ENCODE assay signal across 29 cellular contexts in genomic region chr1:212650228-212650627, GRCh38. TPM values are rescaled to one million over a fixed set of nuclear protein-coding genes. Genes with fewer than 3 reads are reported as not detected.
A peak's percentile ranks its signal among the peaks of the same experiment; 100 is the strongest.
DNase-seq lines count a peak whose midpoint lies in the region; FAIRE-seq and TF ChIP-seq lines count a peak whose summit lies in the region.
"Had no signal": no experiment of that assay in that cellular context is flagged by ENCODE, and none has a peak within 500 bp of the region (broad histone marks: within the 10 kb centered on the region; RNA-seq: fewer than 3 reads in every experiment).

No MANE protein-coding gene starts in this region.

- no peak overlapping the region for H3K4me3 ChIP-seq in right atrium auricular region
- H3K4me3 ChIP-seq in bronchial epithelial cell (ENCODE audit: low read depth, low read length): no peak overlapping the region
- no peak overlapping the region for H3K4me3 ChIP-seq in sigmoid colon
- H3K4me3 ChIP-seq: left ventricle myocardium inferior, SK-N-MC, testis had no signal

- no peak overlapping the region for H3K27ac ChIP-seq in right atrium auricular region
- no peak overlapping the region for H3K27ac ChIP-seq in sigmoid colon
- H3K27ac ChIP-seq: left ventricle myocardium inferior, SK-N-MC, testis had no signal

- TF ChIP-seq CTCF in right atrium auricular region (IDR thresholded peaks at IDR 0.05) (no peak), bronchial epithelial cell (IDR thresholded peaks at IDR 0.05; ENCODE audit: insufficient read depth, low read length, severe bottlenecking) (no peak), sigmoid colon (IDR thresholded peaks at IDR 0.05) (no peak)

- no peak for TF ChIP-seq EP300 in sigmoid colon (IDR thresholded peaks at IDR 0.05)

- H3K36me3 ChIP-seq in right atrium auricular region (no peaks in the 10 kb centered on the region), bronchial epithelial cell (ENCODE audit: control insufficient read depth, insufficient read depth, low read length) (no peaks in the 10 kb centered on the region), sigmoid colon (no peaks in the 10 kb centered on the region)
- H3K36me3 ChIP-seq: left ventricle myocardium inferior had no signal

- 17 to 51% methylated on average over 3 of the region's 3 CpGs for WGBS in sigmoid colon, 2 donors

- intact Hi-C loops in cardiac septum (cut with DNase I): no loop called here
- intact Hi-C loops in sigmoid colon (cut with DNase I): no loop called here

- H3K4me1 ChIP-seq in right atrium auricular region (no peaks in the 10 kb centered on the region), sigmoid colon (no peaks in the 10 kb centered on the region)
- H3K4me1 ChIP-seq: testis had no signal

- DNase-seq in right atrium auricular region (ENCODE audit: low spot score): peak; percentile 26
- DNase-seq in cardiac septum (ENCODE audit: low spot score): no peak
- DNase-seq in NCI-H69 (lab: John Stamatoyannopoulos, UW): peak; percentile 95
- DNase-seq in bronchial epithelial cell (ENCODE audit: low read depth): peak; percentile 36
- no peak for DNase-seq in sigmoid colon
- DNase-seq in Kasumi-1 (lab: John Stamatoyannopoulos, UW): no peak
- no peak for DNase-seq in GOT3 (lab: John Stamatoyannopoulos, UW)
- DNase-seq: activated CD4-positive, alpha-beta T cell treated with anti-CD3 and anti-CD28 coated beads, Interleukin-2, amount 50 U/mL, for 48 hours; activated CD4-positive, CD25-positive, alpha-beta regulatory T cell; activated gamma-delta T cell treated with Interleukin-2 at 50 U/mL for 16 hours; activated T-cell treated with anti-CD3 and anti-CD28 coated beads, Interleukin-2, amount 50 U/mL, for 48 hours; CD4-positive, alpha-beta T cell; central memory CD4-positive, alpha-beta T cell; effector memory CD8-positive, alpha-beta T cell; erythroblast; foreskin fibroblast; H9; left ventricle myocardium inferior; NCI-H187 treated with DMSO at 0.1 percent for 48 hours; NCI-H345; PC-3; stimulated activated CD8-positive, alpha-beta memory T cell treated with anti-CD3 and anti-CD28 coated beads, Interleukin-4, amount 100 ng/mL, for 48 hours; T-helper 1 cell; testis had no signal

- FAIRE-seq in bronchial epithelial cell (lab: Jason Lieb, UNC): no peak
- FAIRE-seq: astrocyte, D721Med, GM12891, keratinocyte had no signal

- H3K27me3 ChIP-seq in right atrium auricular region (no peaks in the 10 kb centered on the region), bronchial epithelial cell (ENCODE audit: control insufficient read depth, insufficient read depth, low read length) (peaks cover 3% of the 10 kb centered on the region), sigmoid colon (no peaks in the 10 kb centered on the region)
- H3K27me3 ChIP-seq: testis had no signal

- no peaks in the 10 kb centered on the region for H3K9me3 ChIP-seq in right atrium auricular region
- no peaks in the 10 kb centered on the region for H3K9me3 ChIP-seq in sigmoid colon
- H3K9me3 ChIP-seq: left ventricle myocardium inferior, testis had no signal

- no peak for TF ChIP-seq POLR2A in sigmoid colon (IDR thresholded peaks at IDR 0.05)

RNA-seq across cellular contexts. Expression of gene ATF3, which starts 41.7 kb away (rescaled TPM):
- total RNA-seq in right atrium auricular region (10 to 100 TPM; 12.6 to 27.6 TPM), cardiac septum (16.2 TPM), bronchial epithelial cell (19.2 and 31.7 TPM in 2 replicates), sigmoid colon (10 to 100 TPM in 2 of 4 donors, 1 to 10 TPM in 2; 3.2 to 32.0 (median 11.8) TPM)
- polyA plus RNA-seq in sigmoid colon: 100 to 1,000 TPM in 1 of 3 donors, 10 to 100 TPM in 2; 29.4 to 162 (median 37.8) TPM

RNA-seq across cellular contexts. Expression of gene BATF3, which starts 49.4 kb away (rescaled TPM):
- 1 to 10 TPM in 1 of 2 donors, under 1 TPM in 1; 0.96 to 3.3 TPM for total RNA-seq in right atrium auricular region
- 1.9 TPM for total RNA-seq in cardiac septum
- total RNA-seq in bronchial epithelial cell: 0.26 TPM in 1 of 2 replicates, not detected in the other
- total RNA-seq in sigmoid colon: 10 to 100 TPM in 1 of 4 donors, 1 to 10 TPM in 3; 1.8 to 10.0 (median 2.9) TPM
- polyA plus RNA-seq in sigmoid colon: 1 to 10 TPM; 3.0 to 5.7 (median 3.7) TPM
- polyA plus RNA-seq: keratinocyte had no signal

Comparison
In these comparisons a context has a peak if more than half of its experiments do, and no peak if none do; other contexts are left out.
1. DNase-seq: peak in right atrium auricular region (single experiment), NCI-H69 (single experiment) and bronchial epithelial cell (single experiment); none in cardiac septum (single experiment), sigmoid colon (single experiment), Kasumi-1 (0 of 2) and GOT3 (single experiment).